ENCODE assay signal across 8 cellular contexts in the genomic region with DNA sequence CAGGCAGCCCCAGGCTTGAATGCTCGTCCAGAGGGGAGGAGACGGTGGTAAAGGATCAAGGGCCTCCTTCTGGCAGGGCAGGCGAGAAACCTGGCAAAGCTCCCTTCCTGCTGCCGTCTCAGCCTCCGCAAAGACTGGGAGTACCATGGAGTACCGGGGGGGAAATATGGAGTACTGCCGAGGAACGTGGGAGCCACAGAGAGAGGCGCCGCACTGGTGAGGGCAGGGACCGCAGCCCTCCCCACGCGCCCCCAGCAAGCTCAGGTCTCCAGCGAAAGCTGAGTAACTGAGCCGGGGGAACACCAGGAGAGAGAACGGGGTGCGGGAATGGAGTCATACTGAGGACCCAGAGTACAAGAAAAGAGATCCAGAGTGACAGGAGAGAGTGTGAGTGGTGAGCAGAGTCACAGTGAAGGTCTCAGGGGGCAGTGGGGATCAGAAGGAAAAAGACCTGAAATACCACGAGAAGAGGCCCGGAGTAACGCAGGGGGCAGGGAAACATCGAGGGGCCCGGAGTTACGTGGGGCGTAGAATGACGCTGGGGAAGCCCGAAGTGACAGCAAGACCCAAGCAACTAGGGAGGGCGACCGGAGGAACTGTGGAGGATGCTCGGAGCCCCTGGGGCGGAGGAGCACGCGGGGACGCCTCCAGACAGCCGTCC. TPM values are rescaled to one million over a fixed set of nuclear protein-coding genes. Genes with fewer than 3 reads are reported as not detected.
DNase-seq lines count a peak whose midpoint lies in the region; ATAC-seq and TF ChIP-seq lines count a peak whose summit lies in the region.

No MANE protein-coding gene starts in this region.

- H3K27ac Mint-ChIP-seq in T-helper 2 cell treated with Interferon-gamma antibody and Interleukin-4, amounts not matched to agents 5 μg/mL and 100 μg/mL, for 36 hours: peak overlapping the region; percentile 88

- H3K4me1 Mint-ChIP-seq in T-helper 2 cell treated with Interferon-gamma antibody and Interleukin-4, amounts not matched to agents 5 μg/mL and 100 μg/mL, for 36 hours (ENCODE audit: low read depth): peaks cover 31% of the 10 kb centered on the region

- H3K9ac ChIP-seq in HUES6 (ENCODE audit: low read length): peak overlapping the region; percentile 70

- H3K36me3 ChIP-seq in HUES6 (ENCODE audit: control insufficient read depth, insufficient read depth, low read length) (peaks cover 14% of the 10 kb centered on the region), left lung (peaks cover 0 to 62% of the 10 kb centered on the region in 2 donors)

- TF ChIP-seq CTCF in left lung (IDR thresholded peaks at IDR 0.05): no peak

- peak overlapping the region; percentile 88 for H3K4me3 Mint-ChIP-seq in T-helper 2 cell treated with Interferon-gamma antibody and Interleukin-4, amounts not matched to agents 5 μg/mL and 100 μg/mL, for 36 hours

- ATAC-seq in GM19395 (IDR thresholded peaks at IDR 0.05; ENCODE audit: unreplicated experiment): peak; percentile 40
- ATAC-seq in left lung: peak; percentile 44

- DNase-seq in CD1c-positive myeloid dendritic cell (ENCODE audit: extremely low spot score): peak; percentile 36
- peak; percentile 44 for DNase-seq in T-helper 2 cell treated with Interferon-gamma antibody and Interleukin-4, amounts not matched to agents 5 μg/mL and 100 μg/mL, for 36 hours (ENCODE audit: low spot score)
- peak; percentile 54 for DNase-seq in cerebellum (ENCODE audit: low spot score)
- DNase-seq in left lung: peak in 1 of 2 donors; percentile 71
- DNase-seq in stimulated activated CD4-positive, alpha-beta T cell treated with anti-CD3 and anti-CD28 coated beads, TNF-alpha, amount 100 ng/mL, for 4 hours (ENCODE audit: low read depth in 3 of 3): peak; percentile 29 to 37 (median 32)
- no peak for DNase-seq in dedifferentiated amniotic fluid mesenchymal stem cell (ENCODE audit: extremely low spot score)

- peaks cover 25% of the 10 kb centered on the region for H3K4me1 ChIP-seq in HUES6 (ENCODE audit: control insufficient read depth, insufficient read depth, low read length)
- peaks cover 11 to 60% of the 10 kb centered on the region in 2 donors for H3K4me1 ChIP-seq in left lung

- no peaks in the 10 kb centered on the region for H3K27me3 ChIP-seq in HUES6 (ENCODE audit: control insufficient read depth, insufficient read depth, low read length)
- H3K27me3 ChIP-seq in left lung: no peaks in the 10 kb centered on the region

- no peak overlapping the region for H3K27ac ChIP-seq in HUES6 (ENCODE audit: low read depth, low read length)
- H3K27ac ChIP-seq in left lung: peak overlapping the region; percentile 95 to 96

- no peaks in the 10 kb centered on the region for H3K27me3 Mint-ChIP-seq in T-helper 2 cell treated with Interferon-gamma antibody and Interleukin-4, amounts not matched to agents 5 μg/mL and 100 μg/mL, for 36 hours (ENCODE audit: low read depth)

- intact Hi-C loops in left lung (cut with DNase I): no loop called here

- peaks cover 34% of the 10 kb centered on the region for H3K36me3 Mint-ChIP-seq in T-helper 2 cell treated with Interferon-gamma antibody and Interleukin-4, amounts not matched to agents 5 μg/mL and 100 μg/mL, for 36 hours (ENCODE audit: low read depth)

- H3K9me3 Mint-ChIP-seq in T-helper 2 cell treated with Interferon-gamma antibody and Interleukin-4, amounts not matched to agents 5 μg/mL and 100 μg/mL, for 36 hours: no peaks in the 10 kb centered on the region

- H3K4me3 ChIP-seq in HUES6 (ENCODE audit: low read depth, low read length) (peak overlapping the region; percentile 76), left lung (peak overlapping the region; percentile 79 to 88)

- H3K9me3 ChIP-seq in HUES6 (ENCODE audit: control insufficient read depth, insufficient read depth, low read depth, low read length) (no peaks in the 10 kb centered on the region), left lung (no peaks in the 10 kb centered on the region)

RNA-seq across cellular contexts. Expression of a gene that starts 0.7 kb away (rescaled TPM):
- total RNA-seq in cerebellum: 5.6 TPM
- 10 to 100 TPM; 61.5 to 82.5 TPM for total RNA-seq in left lung

RNA-seq across cellular contexts. Expression of a gene that starts 1.2 kb away (rescaled TPM):
- total RNA-seq in cerebellum (0.64 TPM), left lung (1 to 10 TPM; 4.3 to 5.2 TPM)

RNA-seq across cellular contexts. Expression of a gene that starts 10.0 kb away (rescaled TPM):
- total RNA-seq in cerebellum: 12.8 TPM
- total RNA-seq in left lung: 10 to 100 TPM; 44.1 to 46.2 TPM

RNA-seq across cellular contexts. Expression of a gene that starts 10.2 kb away (rescaled TPM):
- 72.5 TPM for total RNA-seq in cerebellum
- total RNA-seq in left lung: 10 to 100 TPM; 67.1 to 86.0 TPM

RNA-seq across cellular contexts. Expression of a gene that starts 20.5 kb away (rescaled TPM):
- total RNA-seq in cerebellum (6.3 TPM), left lung (10 to 100 TPM; 12.6 to 19.8 TPM)
